ENCODE assay signal across 8 cellular contexts in genomic region chr16:1311212-1311737, GRCh38. TPM values are rescaled to one million over a fixed set of nuclear protein-coding genes. Genes with fewer than 3 reads are reported as not detected.
DNase-seq lines count a peak whose midpoint lies in the region; ATAC-seq, FAIRE-seq and TF ChIP-seq lines count a peak whose summit lies in the region.

No MANE protein-coding gene starts in this region.

- H3K27me3 Mint-ChIP-seq in stimulated activated naive CD8-positive, alpha-beta T cell treated with anti-CD3 and anti-CD28 coated beads, Interleukin-15, Interleukin-2, amounts not matched to agents 100 ng/mL and 50 ng/mL, for 24 hours, result no peaks in the 10 kb centered on the region

- H3K4me1 ChIP-seq in mononuclear cell (ENCODE audit: insufficient read depth, low read length), result peaks cover 51% of the 10 kb centered on the region

- no peaks in the 10 kb centered on the region for H3K27me3 ChIP-seq in bronchial epithelial cell (ENCODE audit: control insufficient read depth, insufficient read depth, low read length)
- H3K27me3 ChIP-seq in mononuclear cell (ENCODE audit: insufficient read depth, low read length), result no peaks in the 10 kb centered on the region

- TF ChIP-seq POLR2A in H54 (IDR thresholded peaks at IDR 0.05; ENCODE audit: low read depth, low read length), result no peak

- peaks cover 34% of the 10 kb centered on the region for H3K4me1 Mint-ChIP-seq in stimulated activated naive CD8-positive, alpha-beta T cell treated with anti-CD3 and anti-CD28 coated beads, Interleukin-15, Interleukin-2, amounts not matched to agents 100 ng/mL and 50 ng/mL, for 24 hours (ENCODE audit: low read depth)

- ATAC-seq in stimulated activated naive CD8-positive, alpha-beta T cell treated with anti-CD3 and anti-CD28 coated beads, Interleukin-15, Interleukin-2, amounts not matched to agents 100 U/mL and 50 U/mL, for 24 hours, result no peak
- ATAC-seq in GM21619 (IDR thresholded peaks at IDR 0.05; ENCODE audit: unreplicated experiment), result no peak

- peaks cover 25% of the 10 kb centered on the region for H3K36me3 ChIP-seq in bronchial epithelial cell (ENCODE audit: control insufficient read depth, insufficient read depth, low read length)

- TF ChIP-seq CTCF in bronchial epithelial cell (IDR thresholded peaks at IDR 0.05; ENCODE audit: insufficient read depth, low read length, severe bottlenecking), result no peak

- H3K9me3 Mint-ChIP-seq in stimulated activated naive CD8-positive, alpha-beta T cell treated with anti-CD3 and anti-CD28 coated beads, Interleukin-15, Interleukin-2, amounts not matched to agents 100 ng/mL and 50 ng/mL, for 24 hours, result no peaks in the 10 kb centered on the region

- peak overlapping the region; percentile 98 for H3K27ac Mint-ChIP-seq in stimulated activated naive CD8-positive, alpha-beta T cell treated with anti-CD3 and anti-CD28 coated beads, Interleukin-15, Interleukin-2, amounts not matched to agents 100 ng/mL and 50 ng/mL, for 24 hours

- H3K9me3 ChIP-seq in mononuclear cell (ENCODE audit: low read depth, low read length), result no peaks in the 10 kb centered on the region

- peak overlapping the region; percentile 56 for H3K4me3 ChIP-seq in bronchial epithelial cell (ENCODE audit: low read depth, low read length)
- H3K4me3 ChIP-seq in mononuclear cell (ENCODE audit: low read length), result peak overlapping the region; percentile 70

- FAIRE-seq in bronchial epithelial cell (lab: Jason Lieb, UNC), result no peak
- no peak for FAIRE-seq in H54 (lab: Jason Lieb, UNC)

- H3K36me3 Mint-ChIP-seq in stimulated activated naive CD8-positive, alpha-beta T cell treated with anti-CD3 and anti-CD28 coated beads, Interleukin-15, Interleukin-2, amounts not matched to agents 100 ng/mL and 50 ng/mL, for 24 hours (ENCODE audit: low read depth), result peaks cover 30% of the 10 kb centered on the region

- DNase-seq in stimulated activated naive CD8-positive, alpha-beta T cell treated with anti-CD3 and anti-CD28 coated beads, Interleukin-15, Interleukin-2, amounts not matched to agents 100 U/mL and 50 U/mL, for 24 hours, result no peak
- DNase-seq in bronchial epithelial cell (ENCODE audit: low read depth) (no peak), nucleus accumbens (lab: John Stamatoyannopoulos, UW) (no peak), hepatic stellate cell (ENCODE audit: low spot score) (no peak), H54 (ENCODE audit: insufficient read length, low spot score) (no peak)

- peak overlapping the region; percentile 99 for H3K4me3 Mint-ChIP-seq in stimulated activated naive CD8-positive, alpha-beta T cell treated with anti-CD3 and anti-CD28 coated beads, Interleukin-15, Interleukin-2, amounts not matched to agents 100 ng/mL and 50 ng/mL, for 24 hours

RNA-seq across cellular contexts. Expression of gene UBE2I, which starts 1.8 kb away (rescaled TPM):
- 34.9 and 49.8 TPM in 2 replicates for total RNA-seq in bronchial epithelial cell
- 108 TPM for total RNA-seq in mononuclear cell

RNA-seq across cellular contexts. Expression of gene BAIAP3, which starts 22.2 kb away (rescaled TPM):
- total RNA-seq in bronchial epithelial cell (0.26 and 0.51 TPM in 2 replicates), mononuclear cell (2.3 TPM)

RNA-seq across cellular contexts. Expression of gene TSR3, which starts 40.4 kb away (rescaled TPM):
- 84.7 and 117 TPM in 2 replicates for total RNA-seq in bronchial epithelial cell
- 21.3 TPM for total RNA-seq in mononuclear cell

RNA-seq across cellular contexts. Expression of gene GNPTG, which starts 40.5 kb away (rescaled TPM):
- total RNA-seq in bronchial epithelial cell, result 26.9 and 30.0 TPM in 2 replicates
- total RNA-seq in mononuclear cell, result 29.8 TPM

RNA-seq across cellular contexts. Expression of gene TPSD1, which starts 55.4 kb away (rescaled TPM):
- total RNA-seq in bronchial epithelial cell (not detected in 2 replicates), mononuclear cell (not detected)
